15 cellular contexts compared by ENCODE assay signal in the genomic region with DNA sequence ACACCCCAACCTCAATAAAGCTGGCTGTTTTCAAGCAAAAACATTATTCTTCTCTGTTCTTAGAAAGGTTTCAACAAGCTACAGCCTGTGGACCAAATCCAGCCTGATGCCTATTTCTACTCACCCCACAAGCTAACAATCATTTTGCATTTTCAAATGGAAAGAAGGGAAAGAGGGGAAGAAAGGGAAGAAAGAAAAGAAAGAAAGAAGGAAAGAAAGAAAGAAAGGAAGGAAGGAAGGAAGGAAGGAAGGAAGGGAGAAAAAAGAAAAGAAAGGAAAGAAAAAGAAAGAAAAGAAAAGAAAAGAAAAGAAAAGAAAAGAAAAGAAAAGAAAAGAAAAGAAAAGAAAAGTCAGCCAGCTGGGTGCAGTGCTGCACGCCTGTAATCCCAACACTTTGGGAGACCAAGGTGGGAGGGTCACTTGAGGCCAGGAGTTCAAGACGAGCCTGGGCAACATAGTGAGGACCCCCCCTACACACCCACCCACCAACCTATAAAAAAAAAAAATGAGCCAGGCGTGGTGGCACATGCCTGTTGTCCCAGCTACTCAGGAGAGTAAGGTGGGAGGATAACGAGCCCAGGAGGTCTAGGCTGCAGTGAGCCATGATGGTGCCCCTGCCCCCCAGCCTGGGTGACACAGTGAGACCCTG. TPM values are rescaled to one million over a fixed set of nuclear protein-coding genes. Genes with fewer than 3 reads are reported as not detected.
A peak's percentile ranks its signal among the peaks of the same experiment; 100 is the strongest.
DNase-seq lines count a peak whose midpoint lies in the region; ATAC-seq and TF ChIP-seq lines count a peak whose summit lies in the region.
"Had no signal": no experiment of that assay in that cellular context is flagged by ENCODE, and none has a peak within 500 bp of the region (broad histone marks: within the 10 kb centered on the region; RNA-seq: fewer than 3 reads in every experiment).

No MANE protein-coding gene starts in this region.

- POLR2A ChIA-PET in IMR-90 (lab: Charles Lee; ENCODE audit: unreplicated experiment): no interaction called here

- ATAC-seq in IMR-90 (ENCODE audit: low read depth) (no peak), HG03457 (IDR thresholded peaks at IDR 0.05; ENCODE audit: unreplicated experiment) (no peak)

- H3K9ac ChIP-seq in IMR-90 (ENCODE audit: low read depth, low read length): no peak overlapping the region

- TF ChIP-seq POLR2A in IMR-90 (IDR thresholded peaks at IDR 0.05; ENCODE audit: low read depth, low read length) (no peak), esophagus muscularis mucosa (IDR thresholded peaks at IDR 0.05; ENCODE audit: low read depth) (no peak), prostate gland (IDR thresholded peaks at IDR 0.05) (no peak)

- intact Hi-C loops in IMR-90 (cut with micrococcal nuclease): no loop called here
- intact Hi-C loops in esophagus muscularis mucosa (cut with DNase I): no loop called here
- intact Hi-C loops in prostate gland (cut with DNase I): no loop called here

- H4K8ac ChIP-seq in IMR-90 (ENCODE audit: low read depth in 2 of 2, low read length in 2 of 2): peak overlapping the region in 1 of 2 experiments; percentile 49; a peak in 1 of 4 replicates

- H3K23ac ChIP-seq in IMR-90 (ENCODE audit: low read depth, low read length): no peak overlapping the region

- TF ChIP-seq RAD21 in IMR-90 (IDR thresholded peaks at IDR 0.05; ENCODE audit: low read length): no peak

- H3K4ac ChIP-seq in IMR-90 (ENCODE audit: low read depth, low read length): no peak overlapping the region

- H3K27ac ChIP-seq in 22Rv1 (peak overlapping the region; percentile 87), IMR-90 (ENCODE audit: insufficient read depth, low read length) (no peak overlapping the region), esophagus muscularis mucosa (replicated peaks in 1 of 4) (peak overlapping the region; percentile 63 to 79 (median 76)), prostate gland (peak overlapping the region; percentile 52 to 64)
- H3K27ac ChIP-seq: tibial artery had no signal

- in situ Hi-C loops in IMR-90 (cut with MboI; ENCODE audit: low sequenced_read_pairs): no loop called here

- TF ChIP-seq EP300 in esophagus muscularis mucosa (IDR thresholded peaks at IDR 0.05): no peak

- no peak overlapping the region for H4K5ac ChIP-seq in IMR-90 (ENCODE audit: low read depth, low read length)

- no peaks in the 10 kb centered on the region for H3K9me3 ChIP-seq in IMR-90 (ENCODE audit: control insufficient read depth, insufficient read depth, low read length)
- H3K9me3 ChIP-seq in esophagus muscularis mucosa: no peaks in the 10 kb centered on the region
- H3K9me3 ChIP-seq in prostate gland: no peaks in the 10 kb centered on the region
- H3K9me3 ChIP-seq: tibial artery had no signal

- no peak overlapping the region for H3K4me2 ChIP-seq in IMR-90 (ENCODE audit: low read depth, low read length)

- H3K4me3 ChIP-seq in IMR-90 (ENCODE audit: insufficient read depth, low read depth, low read length) (no peak overlapping the region), esophagus muscularis mucosa (no peak overlapping the region), prostate gland (no peak overlapping the region)
- H3K4me3 ChIP-seq: tibial artery had no signal

- no peak overlapping the region for H2BK5ac ChIP-seq in IMR-90 (ENCODE audit: low read depth, low read length, poor library complexity, severe bottlenecking)

- no peak overlapping the region for H2AFZ ChIP-seq in IMR-90 (replicated peaks; ENCODE audit: low read length, poor library complexity)

- H2BK120ac ChIP-seq in IMR-90 (ENCODE audit: low read depth, low read length): no peak overlapping the region

- no peaks in the 10 kb centered on the region for H3K27me3 ChIP-seq in IMR-90 (ENCODE audit: control insufficient read depth, insufficient read depth, low read length)
- H3K27me3 ChIP-seq in esophagus muscularis mucosa: no peaks in the 10 kb centered on the region
- H3K27me3 ChIP-seq in prostate gland (replicated peaks; ENCODE audit: insufficient read depth): no peaks in the 10 kb centered on the region
- H3K27me3 ChIP-seq: tibial artery had no signal

- dilution Hi-C loops in IMR-90 (cut with HindIII; ENCODE audit: low sequenced_read_pairs, unreplicated experiment): no loop called here

- H3K9me1 ChIP-seq in IMR-90 (ENCODE audit: insufficient read depth, low read length): peaks cover 6% of the 10 kb centered on the region; the same call in 1 of the 2 replicates

- H2BK15ac ChIP-seq in IMR-90 (ENCODE audit: low read depth, low read length): no peak overlapping the region

- no peak overlapping the region; the same call in 1 of the 2 replicates for H2AK5ac ChIP-seq in IMR-90 (ENCODE audit: low read depth, low read length)

- BruUV-seq in IMR-90 (replicated peaks; lab: Mats Ljungman, UMichigan): no TSS peak

- H3K56ac ChIP-seq in IMR-90 (ENCODE audit: extremely low read depth, insufficient read depth, low read length): 0 out of 2 replicates have a peak overlapping the region, but pooled peaks have one; percentile 15

- H3K36me3 ChIP-seq in IMR-90 (ENCODE audit: control insufficient read depth, insufficient read depth, low read length) (no peaks in the 10 kb centered on the region), esophagus muscularis mucosa (no peaks in the 10 kb centered on the region), prostate gland (no peaks in the 10 kb centered on the region)
- H3K36me3 ChIP-seq: tibial artery had no signal

- H3K18ac ChIP-seq in IMR-90 (ENCODE audit: low read depth, low read length): no peak overlapping the region

- DNase-seq in IMR-90 (no peak), esophagus muscularis mucosa (ENCODE audit: extremely low spot score) (no peak), prostate gland (ENCODE audit: low spot score) (no peak), globus pallidus (ENCODE audit: low spot score) (no peak), DMS 273 treated with DMSO at 0.1 percent for 48 hours (lab: John Stamatoyannopoulos, UW) (no peak)
- no peak for DNase-seq in stimulated activated CD4-positive, alpha-beta T cell treated with anti-CD3 and anti-CD28 coated beads, Interleukin-4, amount 100 ng/mL, for 1 hour
- DNase-seq: activated CD4-positive, alpha-beta T cell treated with anti-CD3 and anti-CD28 coated beads, Interleukin-2, amount 50 U/mL, for 48 hours; activated naive CD4-positive, alpha-beta T cell; activated T-cell treated with anti-CD3 and anti-CD28 coated beads for 4 hours; aorta; CD8-positive, alpha-beta memory T cell; DND-41 had no signal

- peak overlapping the region; percentile 63; the same call in 1 of the 2 replicates for H4K91ac ChIP-seq in IMR-90 (ENCODE audit: insufficient read depth, low read depth, low read length)

- no peaks in the 10 kb centered on the region; a peak in 1 of 4 replicates for H3K79me1 ChIP-seq in IMR-90 (ENCODE audit: low read depth in 1 of 2, low read length in 2 of 2)

- no peak overlapping the region for H3K14ac ChIP-seq in IMR-90 (replicated peaks; ENCODE audit: low read depth, low read length)

- CTCF ChIA-PET in IMR-90 (lab: Yijun Ruan, JAX): interaction anchor here (0.6 kb wide), 2 partner anchors 9 to 133 kb away, joined by 3 to 4 read pairs; no protein-coding TSS in a partner anchor

- no CpG with 5 or more reads among the region's 4 CpGs for WGBS in IMR-90 (ENCODE audit: extremely low coverage in 2 of 2, insufficient read length in 1 of 2), 2 experiments
- 84% methylated on average over 4 of the region's 4 CpGs for WGBS in esophagus muscularis mucosa
- WGBS in prostate gland: 69% methylated on average over 4 of the region's 4 CpGs

- no peak overlapping the region for H2BK20ac ChIP-seq in IMR-90 (ENCODE audit: low read depth, low read length)

- H3K4me1 ChIP-seq in IMR-90 (ENCODE audit: control insufficient read depth, insufficient read depth, low read length) (peaks cover 5% of the 10 kb centered on the region), esophagus muscularis mucosa (peaks cover 31 to 34% (median 32%) of the 10 kb centered on the region in 4 donors), prostate gland (replicated peaks) (no peaks in the 10 kb centered on the region)

- no peak overlapping the region for H2AK9ac ChIP-seq in IMR-90 (replicated peaks; ENCODE audit: low read depth, low read length, poor library complexity)

- TF ChIP-seq CTCF in 22Rv1 (IDR thresholded peaks at IDR 0.05): no peak
- no peak for TF ChIP-seq CTCF in IMR-90 (conservative IDR thresholded peaks at IDR 0.05; ENCODE audit: low read depth, low read length)
- no peak for TF ChIP-seq CTCF in esophagus muscularis mucosa (IDR thresholded peaks at IDR 0.05)
- TF ChIP-seq CTCF in prostate gland (IDR thresholded peaks at IDR 0.05): no peak

- no peaks in the 10 kb centered on the region; the same call in 1 of the 2 replicates for H4K20me1 ChIP-seq in IMR-90 (ENCODE audit: insufficient read depth, low read length)

TF ChIP-seq in IMR-90, 13 proteins besides CTCF, POLR2A, EP300 and RAD21:
- TF ChIP-seq SMC3 (IDR thresholded peaks at IDR 0.05; ENCODE audit: low read depth, low read length): no peak
- no peak for TF ChIP-seq RCOR1 (IDR thresholded peaks at IDR 0.05; ENCODE audit: insufficient replicate concordance, low read length)

RNA-seq across cellular contexts. Expression of gene SCARB1, which starts 26.3 kb away (rescaled TPM):
- 3.0 and 3.6 TPM in 2 replicates for total RNA-seq in IMR-90 (2012; rRNA removed)
- polyA plus RNA-seq in IMR-90 (2012; rRNA removed): 24.8 and 27.0 TPM in 2 replicates
- 20.5 and 47.8 TPM in 2 replicates for polyA plus RNA-seq in IMR-90 (2012; cell fraction: cytosol; rRNA removed)
- 36.2 and 109 TPM in 2 replicates for polyA plus RNA-seq in IMR-90 (2012; cell fraction: nucleus; rRNA removed; ENCODE audit: low replicate concordance)
- total RNA-seq in esophagus muscularis mucosa: 10 to 100 TPM in 2 of 4 donors, 1 to 10 TPM in 2; 8.3 to 24.1 (median 13.0) TPM
- 10 to 100 TPM; 28.0 to 44.4 TPM for total RNA-seq in prostate gland
